ENCODE assay signal across 21 cellular contexts in the genomic region with DNA sequence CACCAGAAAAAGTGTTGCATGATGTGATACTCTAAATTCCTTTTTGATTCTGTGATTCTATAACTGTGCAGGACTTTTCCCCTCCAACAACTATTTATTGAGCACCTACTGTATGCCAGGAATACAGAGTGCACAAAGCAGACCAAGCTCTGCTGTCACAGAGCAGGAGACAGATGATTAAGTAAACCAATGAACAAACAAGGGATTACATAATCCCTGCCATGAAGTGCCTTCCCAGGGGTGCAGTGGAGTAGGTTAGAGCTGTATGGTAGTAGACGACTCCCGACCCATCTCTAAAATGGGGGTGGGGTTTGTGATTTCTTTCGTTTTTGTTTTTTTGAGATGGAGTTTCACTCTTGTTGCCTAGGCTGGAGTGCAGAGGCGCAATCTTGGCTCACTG.
"Had no signal": no experiment of that assay in that cellular context is flagged by ENCODE, and none has a peak within 500 bp of the region (broad histone marks: within the 10 kb centered on the region; RNA-seq: fewer than 3 reads in every experiment).

No MANE protein-coding gene starts in this region.

- DNase-seq: stimulated activated CD4-positive, alpha-beta T cell treated with anti-CD3 and anti-CD28 coated beads, Interleukin-2, amount 100 ng/mL, for 24 hours; stimulated activated CD4-positive, alpha-beta T cell treated with anti-CD3 and anti-CD28 coated beads, Interleukin-2, amount 100 ng/mL, for 48 hours; stimulated activated CD4-positive, alpha-beta T cell treated with anti-CD3 and anti-CD28 coated beads, Interleukin-4, amount 100 ng/mL, for 1 hour; stimulated activated CD4-positive, alpha-beta T cell treated with anti-CD3 and anti-CD28 coated beads, Interleukin-4, amount 100 ng/mL, for 24 hours; stimulated activated CD4-positive, alpha-beta T cell treated with anti-CD3 and anti-CD28 coated beads, Interleukin-4, amount 100 ng/mL, for 4 hours; stimulated activated CD8-positive, alpha-beta memory T cell treated with anti-CD3 and anti-CD28 coated beads, Interleukin-4, amount 100 ng/mL, for 48 hours; stimulated activated naive B cell treated with anti-CD40 and anti-IgM and Interleukin-4, amounts not matched to agents 10 μg/mL and 1 μg/mL and 100 μg/mL, for 72 hours; stimulated activated naive CD8-positive, alpha-beta T cell treated with anti-CD3 and anti-CD28 coated beads, Interleukin-15, amount 100 ng/mL, for 72 hours; stimulated activated naive CD8-positive, alpha-beta T cell treated with anti-CD3 and anti-CD28 coated beads, Interleukin-15, Interleukin-2, amounts not matched to agents 100 U/mL and 50 U/mL, for 24 hours; stomach; substantia nigra; testis; thyroid gland; tibial artery; transverse colon; trophoblast cell; upper lobe of left lung; upper lobe of right lung; uterus had no signal

- ATAC-seq: stimulated activated effector memory CD8-positive, alpha-beta T cell treated with anti-CD3 and anti-CD28 coated beads, Interleukin-12 subunit alpha, Interleukin-12 subunit beta, amount 100 ng/mL, for 72 hours; stimulated activated memory B cell treated with anti-CD40 and anti-IgM and Interleukin-4, amounts not matched to agents 10 μg/mL and 1 μg/mL and 100 μg/mL, for 72 hours; stimulated activated naive B cell treated with anti-CD40 and anti-IgM and Interleukin-4, amounts not matched to agents 10 μg/mL and 1 μg/mL and 100 μg/mL, for 72 hours; stimulated activated naive CD8-positive, alpha-beta T cell treated with anti-CD3 and anti-CD28 coated beads, Interleukin-15, amount 100 ng/mL, for 72 hours; stimulated activated naive CD8-positive, alpha-beta T cell treated with anti-CD3 and anti-CD28 coated beads, Interleukin-15, Interleukin-2, amounts not matched to agents 100 U/mL and 50 U/mL, for 24 hours; upper lobe of right lung had no signal
